ENCODE assay signal across 8 cellular contexts in the genomic region with DNA sequence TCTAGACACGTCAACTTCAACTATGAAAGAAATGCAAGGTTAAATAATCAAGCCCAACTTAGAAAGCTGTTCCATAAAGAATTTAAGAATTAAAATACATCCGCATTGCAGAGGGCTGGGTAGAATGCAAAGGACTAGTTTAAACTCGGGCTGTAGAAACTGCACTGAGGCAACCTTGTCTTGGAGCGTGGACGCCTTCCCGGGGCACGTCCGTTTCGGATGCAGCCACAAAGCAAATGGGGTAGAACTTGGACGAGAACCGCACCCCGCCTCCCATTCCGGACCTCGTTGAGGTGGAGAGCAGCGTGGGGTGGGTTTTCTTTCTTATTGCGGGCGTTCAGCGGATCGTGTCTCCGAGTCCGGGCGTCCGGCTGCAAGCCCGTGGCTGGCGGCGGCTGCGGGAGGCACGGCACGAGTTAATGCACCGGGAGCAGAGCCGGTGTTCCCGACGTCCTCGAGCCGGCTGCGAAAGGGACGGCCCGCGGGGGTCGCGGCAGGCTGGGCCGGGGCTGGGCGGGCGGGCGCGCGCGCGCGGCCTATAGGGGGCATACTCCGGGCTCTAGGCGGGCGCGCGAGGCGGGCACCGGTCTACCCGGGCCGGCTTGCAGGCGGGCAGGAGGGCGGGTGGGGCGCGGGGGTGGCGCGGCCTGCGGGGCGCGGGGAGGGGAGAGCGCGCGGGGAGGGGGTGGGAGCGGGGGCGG. TPM values are rescaled to one million over a fixed set of nuclear protein-coding genes. Genes with fewer than 3 reads are reported as not detected.
DNase-seq lines count a peak whose midpoint lies in the region; TF ChIP-seq lines count a peak whose summit lies in the region.

No MANE protein-coding gene starts in this region.

- peak overlapping the region in 1 of 2 experiments; percentile 89 for H3K23ac ChIP-seq in mesenchymal stem cell (ENCODE audit: low read length in 2 of 2)

- TF ChIP-seq CTCF in Calu3 (IDR thresholded peaks at IDR 0.05; ENCODE audit: unreplicated experiment) = peak; percentile 23

- H3K36me3 ChIP-seq in ectodermal cell (ENCODE audit: control insufficient read depth, insufficient read depth, low read length) (no peaks in the 10 kb centered on the region), mesenchymal stem cell (ENCODE audit: control insufficient read depth in 1 of 2, insufficient read depth in 2 of 2, low read depth in 1 of 2, low read length in 2 of 2) (no peaks in the 10 kb centered on the region)

- H3K9me3 ChIP-seq in ectodermal cell (ENCODE audit: control insufficient read depth, low read length) (no peaks in the 10 kb centered on the region), mesenchymal stem cell (ENCODE audit: control insufficient read depth, low read length) (no peaks in the 10 kb centered on the region)

- H2AFZ ChIP-seq in mesenchymal stem cell (ENCODE audit: low read depth, low read length) = no peak overlapping the region

- no peak overlapping the region for H2BK15ac ChIP-seq in mesenchymal stem cell (ENCODE audit: low read depth, poor library complexity, severe bottlenecking)

- no TSS peak for BruUV-seq in Calu3 (replicated peaks; lab: Mats Ljungman, UMichigan)

- H3K27ac ChIP-seq in ectodermal cell (ENCODE audit: insufficient read depth, low read depth, low read length, poor library complexity, severe bottlenecking) = peak overlapping the region; percentile 1
- peak overlapping the region; percentile 43 for H3K27ac ChIP-seq in mesenchymal stem cell (ENCODE audit: low read length, poor library complexity, severe bottlenecking)

- CTCF ChIA-PET in Calu3 (lab: Charles Lee) = interaction anchor here (0.7 kb wide), 2 partner anchors 151 to 344 kb away, joined by 3 read pairs; no protein-coding TSS in a partner anchor

- H3K79me1 ChIP-seq in mesenchymal stem cell (replicated peaks; ENCODE audit: low read length, poor library complexity, severe bottlenecking) = peaks cover 11% of the 10 kb centered on the region

- H3K27me3 ChIP-seq in ectodermal cell (ENCODE audit: control insufficient read depth, insufficient read depth, low read length, poor library complexity, severe bottlenecking) (peaks cover 6% of the 10 kb centered on the region), mesenchymal stem cell (ENCODE audit: control insufficient read depth in 1 of 2, insufficient read depth in 1 of 2, low read length in 2 of 2) (no peaks in the 10 kb centered on the region)

- H3K27me3 Mint-ChIP-seq in Calu3 (ENCODE audit: unreplicated experiment) = no peaks in the 10 kb centered on the region

- no peak overlapping the region for H2BK5ac ChIP-seq in mesenchymal stem cell (ENCODE audit: low read depth, low read length, poor library complexity, severe bottlenecking)

- no peaks in the 10 kb centered on the region for H3K9me3 Mint-ChIP-seq in Calu3 (ENCODE audit: low read depth, unreplicated experiment)

- peak overlapping the region; percentile 69 for H2BK120ac ChIP-seq in mesenchymal stem cell (ENCODE audit: low read depth, low read length)

- H3K4me1 ChIP-seq in ectodermal cell (ENCODE audit: control insufficient read depth, insufficient read depth, low read length) (no peaks in the 10 kb centered on the region), mesenchymal stem cell (ENCODE audit: control insufficient read depth, insufficient read depth, low read depth, low read length) (peaks cover 4% of the 10 kb centered on the region)

- H3K4me3 Mint-ChIP-seq in Calu3 (ENCODE audit: low read depth, unreplicated experiment) = peak overlapping the region; percentile 74

- no peak overlapping the region for H4K91ac ChIP-seq in mesenchymal stem cell (ENCODE audit: low read length)

- peaks cover 15% of the 10 kb centered on the region for H3K4me1 Mint-ChIP-seq in Calu3 (ENCODE audit: low read depth, unreplicated experiment)

- H3K9ac ChIP-seq in mesenchymal stem cell (ENCODE audit: low read length) = peak overlapping the region; percentile 94

- H3K14ac ChIP-seq in mesenchymal stem cell (ENCODE audit: low read length in 2 of 2) = no peak overlapping the region

- intact Hi-C loops in Calu3 (cut with micrococcal nuclease; ENCODE audit: unreplicated experiment) = loop anchor here (5.0 to 10.0 kb wide), 3 partner anchors 117 to 363 kb away; no protein-coding TSS in a partner anchor

- H3K18ac ChIP-seq in mesenchymal stem cell (ENCODE audit: low read depth in 1 of 2, low read length in 2 of 2) = peak overlapping the region; percentile 87 to 93

- H3K4me3 ChIP-seq in ectodermal cell (ENCODE audit: insufficient read depth, low read depth, low read length) (peak overlapping the region; percentile 54), mesenchymal stem cell (ENCODE audit: insufficient read depth in 1 of 2, low read depth in 1 of 2, low read length in 2 of 2) (peak overlapping the region; percentile 90 to 91)

- H3K27ac Mint-ChIP-seq in Calu3 (ENCODE audit: unreplicated experiment) = peak overlapping the region; percentile 96

- H3K36me3 Mint-ChIP-seq in Calu3 (ENCODE audit: insufficient read depth, unreplicated experiment) = peaks cover 47% of the 10 kb centered on the region

- WGBS in ectodermal cell, 2 experiments = 0% methylated on average over 68 to 73 of the region's 73 CpGs
- 0% methylated on average over 19 of the region's 73 CpGs for WGBS in mesenchymal stem cell

- no peak overlapping the region for H2AK5ac ChIP-seq in mesenchymal stem cell (ENCODE audit: low read length, severe bottlenecking)

- peak overlapping the region; percentile 91 for H3K4me2 ChIP-seq in mesenchymal stem cell (ENCODE audit: low read length, poor library complexity, severe bottlenecking)

- peak overlapping the region; percentile 80 for H4K8ac ChIP-seq in mesenchymal stem cell (ENCODE audit: low read length)

- H3K4ac ChIP-seq in mesenchymal stem cell (ENCODE audit: low read depth in 1 of 2, low read length in 2 of 2) = peak overlapping the region in 1 of 2 experiments; percentile 92

- peak overlapping the region; percentile 73 to 76 for H2BK12ac ChIP-seq in mesenchymal stem cell (ENCODE audit: low read length in 2 of 2)

- peak; percentile 48 for DNase-seq in Calu3
- DNase-seq in H4 (ENCODE audit: low spot score) = peak; percentile 24
- peak; percentile 72 for DNase-seq in NAMALWA (ENCODE audit: low spot score)
- DNase-seq in activated CD4-positive, alpha-beta T cell treated with anti-CD3 and anti-CD28 coated beads, Interleukin-2, amount 50 U/mL, for 4 hours = peak; percentile 31 to 56
- peak; percentile 62 for DNase-seq in mesenchymal stem cell
- DNase-seq in stimulated activated CD8-positive, alpha-beta memory T cell treated with anti-CD3 and anti-CD28 coated beads, Interleukin-12 subunit alpha, Interleukin-12 subunit beta, amount 100 ng/mL, for 1 hour (ENCODE audit: low read depth) = peak; percentile 40
- DNase-seq in DMS114 treated with DMSO at 0.1 percent for 48 hours (lab: John Stamatoyannopoulos, UW; ENCODE audit: unreplicated experiment) = no peak

RNA-seq across cellular contexts. Expression of gene JARID2, which starts 2.0 kb away (rescaled TPM):
- total RNA-seq in Calu3 (2022) = 8.1 and 9.4 TPM in 2 replicates
- 4.9 and 6.0 TPM in 2 replicates for total RNA-seq in H4 (2014; rRNA removed; shearing (Covaris generic))
- 51.0 TPM for polyA plus RNA-seq in ectodermal cell (2013, experiment 1 of 4)
- polyA plus RNA-seq in ectodermal cell (2013, experiment 2 of 4) = 55.7 TPM
- polyA plus RNA-seq in ectodermal cell (2013, experiment 3 of 4) = 38.3 TPM
- 43.5 TPM for polyA plus RNA-seq in ectodermal cell (2013, experiment 4 of 4)
- polyA plus RNA-seq in mesenchymal stem cell (2013, experiment 1 of 2) = 10.5 TPM
- polyA plus RNA-seq in mesenchymal stem cell (2013, experiment 2 of 2) = 9.8 TPM
